In the genomic region with DNA sequence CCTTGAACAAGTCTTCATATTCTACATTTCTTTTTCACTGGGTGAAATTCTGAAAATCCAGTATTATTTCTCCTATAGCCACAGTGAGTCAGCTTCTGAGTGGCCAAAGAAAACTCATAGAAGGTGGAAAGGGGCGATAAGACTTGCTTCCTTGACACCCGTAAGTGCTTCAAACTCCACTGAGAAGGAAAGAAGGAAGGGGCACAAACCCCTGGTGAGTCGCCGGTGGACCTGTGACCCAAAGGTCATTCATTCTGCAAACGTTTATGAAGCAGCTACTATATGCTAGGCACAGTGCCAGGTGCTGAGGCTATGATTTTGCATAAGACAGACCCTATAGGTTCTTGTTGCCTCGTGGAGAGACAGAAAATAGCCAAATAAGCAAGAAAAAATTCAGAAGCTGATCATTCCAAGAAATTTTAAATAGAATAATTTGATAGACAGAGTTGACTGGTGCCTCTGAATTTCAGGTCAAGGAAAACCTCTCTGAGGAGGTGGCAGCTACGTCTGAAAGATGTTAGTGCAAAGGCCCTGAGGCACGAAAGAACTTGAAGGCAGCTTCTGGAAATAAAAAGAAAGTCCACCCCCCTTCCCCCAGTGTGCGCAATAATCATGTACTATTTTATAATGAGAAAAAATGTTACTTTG, we compare ENCODE assay signal across 1 cellular context.
TF ChIP-seq lines count a peak whose summit lies in the region.

No MANE protein-coding gene starts in this region.

TF ChIP-seq in K562, 482 proteins besides CTCF, POLR2A, EP300 and RAD21 (continued from another document and continues in another):
- TF ChIP-seq, protein P1, sequence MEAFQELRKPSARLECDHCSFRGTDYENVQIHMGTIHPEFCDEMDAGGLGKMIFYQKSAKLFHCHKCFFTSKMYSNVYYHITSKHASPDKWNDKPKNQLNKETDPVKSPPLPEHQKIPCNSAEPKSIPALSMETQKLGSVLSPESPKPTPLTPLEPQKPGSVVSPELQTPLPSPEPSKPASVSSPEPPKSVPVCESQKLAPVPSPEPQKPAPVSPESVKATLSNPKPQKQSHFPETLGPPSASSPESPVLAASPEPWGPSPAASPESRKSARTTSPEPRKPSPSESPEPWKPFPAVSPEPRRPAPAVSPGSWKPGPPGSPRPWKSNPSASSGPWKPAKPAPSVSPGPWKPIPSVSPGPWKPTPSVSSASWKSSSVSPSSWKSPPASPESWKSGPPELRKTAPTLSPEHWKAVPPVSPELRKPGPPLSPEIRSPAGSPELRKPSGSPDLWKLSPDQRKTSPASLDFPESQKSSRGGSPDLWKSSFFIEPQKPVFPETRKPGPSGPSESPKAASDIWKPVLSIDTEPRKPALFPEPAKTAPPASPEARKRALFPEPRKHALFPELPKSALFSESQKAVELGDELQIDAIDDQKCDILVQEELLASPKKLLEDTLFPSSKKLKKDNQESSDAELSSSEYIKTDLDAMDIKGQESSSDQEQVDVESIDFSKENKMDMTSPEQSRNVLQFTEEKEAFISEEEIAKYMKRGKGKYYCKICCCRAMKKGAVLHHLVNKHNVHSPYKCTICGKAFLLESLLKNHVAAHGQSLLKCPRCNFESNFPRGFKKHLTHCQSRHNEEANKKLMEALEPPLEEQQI (IDR thresholded peaks at IDR 0.05): peak; percentile 80
- TF ChIP-seq, protein P2, sequence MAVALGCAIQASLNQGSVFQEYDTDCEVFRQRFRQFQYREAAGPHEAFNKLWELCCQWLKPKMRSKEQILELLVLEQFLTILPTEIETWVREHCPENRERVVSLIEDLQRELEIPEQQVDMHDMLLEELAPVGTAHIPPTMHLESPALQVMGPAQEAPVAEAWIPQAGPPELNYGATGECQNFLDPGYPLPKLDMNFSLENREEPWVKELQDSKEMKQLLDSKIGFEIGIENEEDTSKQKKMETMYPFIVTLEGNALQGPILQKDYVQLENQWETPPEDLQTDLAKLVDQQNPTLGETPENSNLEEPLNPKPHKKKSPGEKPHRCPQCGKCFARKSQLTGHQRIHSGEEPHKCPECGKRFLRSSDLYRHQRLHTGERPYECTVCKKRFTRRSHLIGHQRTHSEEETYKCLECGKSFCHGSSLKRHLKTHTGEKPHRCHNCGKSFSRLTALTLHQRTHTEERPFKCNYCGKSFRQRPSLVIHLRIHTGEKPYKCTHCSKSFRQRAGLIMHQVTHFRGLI (CRISPR knock-in tag; IDR thresholded peaks at IDR 0.05): no peak
- TF ChIP-seq HMGN3 (IDR thresholded peaks at IDR 0.05; ENCODE audit: borderline replicate concordance, extremely low read depth, insufficient read length, low read depth, low read length): no peak
- no peak for TF ChIP-seq ZSCAN29 (IDR thresholded peaks at IDR 0.05)
- TF ChIP-seq TRIM28 (IDR thresholded peaks at IDR 0.05): no peak
- TF ChIP-seq ZNF436 (CRISPR knock-in tag; IDR thresholded peaks at IDR 0.05): no peak
- no peak for TF ChIP-seq RFX7 (CRISPR knock-in tag; IDR thresholded peaks at IDR 0.05)
- no peak for TF ChIP-seq EGR1 (conservative IDR thresholded peaks at IDR 0.05)
- peak; percentile 95 for TF ChIP-seq BCOR (IDR thresholded peaks at IDR 0.05)
- no peak for TF ChIP-seq BRF1 (IDR thresholded peaks at IDR 0.05; ENCODE audit: borderline replicate concordance, extremely low read depth, insufficient read length)
- TF ChIP-seq MEIS2 (IDR thresholded peaks at IDR 0.05; ENCODE audit: partially characterized antibody): peak; percentile 21
- no peak for TF ChIP-seq KDM2B (CRISPR knock-in tag; IDR thresholded peaks at IDR 0.05)
- TF ChIP-seq, protein P3, sequence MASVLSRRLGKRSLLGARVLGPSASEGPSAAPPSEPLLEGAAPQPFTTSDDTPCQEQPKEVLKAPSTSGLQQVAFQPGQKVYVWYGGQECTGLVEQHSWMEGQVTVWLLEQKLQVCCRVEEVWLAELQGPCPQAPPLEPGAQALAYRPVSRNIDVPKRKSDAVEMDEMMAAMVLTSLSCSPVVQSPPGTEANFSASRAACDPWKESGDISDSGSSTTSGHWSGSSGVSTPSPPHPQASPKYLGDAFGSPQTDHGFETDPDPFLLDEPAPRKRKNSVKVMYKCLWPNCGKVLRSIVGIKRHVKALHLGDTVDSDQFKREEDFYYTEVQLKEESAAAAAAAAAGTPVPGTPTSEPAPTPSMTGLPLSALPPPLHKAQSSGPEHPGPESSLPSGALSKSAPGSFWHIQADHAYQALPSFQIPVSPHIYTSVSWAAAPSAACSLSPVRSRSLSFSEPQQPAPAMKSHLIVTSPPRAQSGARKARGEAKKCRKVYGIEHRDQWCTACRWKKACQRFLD (CRISPR knock-in tag; IDR thresholded peaks at IDR 0.05): no peak
- no peak for TF ChIP-seq SP2 (IDR thresholded peaks at IDR 0.05; ENCODE audit: extremely low read depth, low read depth, low read length, poor library complexity, severe bottlenecking)
- TF ChIP-seq, protein P4, sequence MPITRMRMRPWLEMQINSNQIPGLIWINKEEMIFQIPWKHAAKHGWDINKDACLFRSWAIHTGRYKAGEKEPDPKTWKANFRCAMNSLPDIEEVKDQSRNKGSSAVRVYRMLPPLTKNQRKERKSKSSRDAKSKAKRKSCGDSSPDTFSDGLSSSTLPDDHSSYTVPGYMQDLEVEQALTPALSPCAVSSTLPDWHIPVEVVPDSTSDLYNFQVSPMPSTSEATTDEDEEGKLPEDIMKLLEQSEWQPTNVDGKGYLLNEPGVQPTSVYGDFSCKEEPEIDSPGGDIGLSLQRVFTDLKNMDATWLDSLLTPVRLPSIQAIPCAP (CRISPR knock-in tag; IDR thresholded peaks at IDR 0.05; ENCODE audit: borderline replicate concordance): no peak
- TF ChIP-seq, protein P5, sequence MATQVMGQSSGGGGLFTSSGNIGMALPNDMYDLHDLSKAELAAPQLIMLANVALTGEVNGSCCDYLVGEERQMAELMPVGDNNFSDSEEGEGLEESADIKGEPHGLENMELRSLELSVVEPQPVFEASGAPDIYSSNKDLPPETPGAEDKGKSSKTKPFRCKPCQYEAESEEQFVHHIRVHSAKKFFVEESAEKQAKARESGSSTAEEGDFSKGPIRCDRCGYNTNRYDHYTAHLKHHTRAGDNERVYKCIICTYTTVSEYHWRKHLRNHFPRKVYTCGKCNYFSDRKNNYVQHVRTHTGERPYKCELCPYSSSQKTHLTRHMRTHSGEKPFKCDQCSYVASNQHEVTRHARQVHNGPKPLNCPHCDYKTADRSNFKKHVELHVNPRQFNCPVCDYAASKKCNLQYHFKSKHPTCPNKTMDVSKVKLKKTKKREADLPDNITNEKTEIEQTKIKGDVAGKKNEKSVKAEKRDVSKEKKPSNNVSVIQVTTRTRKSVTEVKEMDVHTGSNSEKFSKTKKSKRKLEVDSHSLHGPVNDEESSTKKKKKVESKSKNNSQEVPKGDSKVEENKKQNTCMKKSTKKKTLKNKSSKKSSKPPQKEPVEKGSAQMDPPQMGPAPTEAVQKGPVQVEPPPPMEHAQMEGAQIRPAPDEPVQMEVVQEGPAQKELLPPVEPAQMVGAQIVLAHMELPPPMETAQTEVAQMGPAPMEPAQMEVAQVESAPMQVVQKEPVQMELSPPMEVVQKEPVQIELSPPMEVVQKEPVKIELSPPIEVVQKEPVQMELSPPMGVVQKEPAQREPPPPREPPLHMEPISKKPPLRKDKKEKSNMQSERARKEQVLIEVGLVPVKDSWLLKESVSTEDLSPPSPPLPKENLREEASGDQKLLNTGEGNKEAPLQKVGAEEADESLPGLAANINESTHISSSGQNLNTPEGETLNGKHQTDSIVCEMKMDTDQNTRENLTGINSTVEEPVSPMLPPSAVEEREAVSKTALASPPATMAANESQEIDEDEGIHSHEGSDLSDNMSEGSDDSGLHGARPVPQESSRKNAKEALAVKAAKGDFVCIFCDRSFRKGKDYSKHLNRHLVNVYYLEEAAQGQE (CRISPR knock-in tag; IDR thresholded peaks at IDR 0.05; ENCODE audit: low read depth): no peak
- no peak for TF ChIP-seq PHF20 (IDR thresholded peaks at IDR 0.05; ENCODE audit: partially characterized antibody)
- TF ChIP-seq ZNF41 (CRISPR knock-in tag; conservative IDR thresholded peaks at IDR 0.05): no peak
- TF ChIP-seq, protein P6, sequence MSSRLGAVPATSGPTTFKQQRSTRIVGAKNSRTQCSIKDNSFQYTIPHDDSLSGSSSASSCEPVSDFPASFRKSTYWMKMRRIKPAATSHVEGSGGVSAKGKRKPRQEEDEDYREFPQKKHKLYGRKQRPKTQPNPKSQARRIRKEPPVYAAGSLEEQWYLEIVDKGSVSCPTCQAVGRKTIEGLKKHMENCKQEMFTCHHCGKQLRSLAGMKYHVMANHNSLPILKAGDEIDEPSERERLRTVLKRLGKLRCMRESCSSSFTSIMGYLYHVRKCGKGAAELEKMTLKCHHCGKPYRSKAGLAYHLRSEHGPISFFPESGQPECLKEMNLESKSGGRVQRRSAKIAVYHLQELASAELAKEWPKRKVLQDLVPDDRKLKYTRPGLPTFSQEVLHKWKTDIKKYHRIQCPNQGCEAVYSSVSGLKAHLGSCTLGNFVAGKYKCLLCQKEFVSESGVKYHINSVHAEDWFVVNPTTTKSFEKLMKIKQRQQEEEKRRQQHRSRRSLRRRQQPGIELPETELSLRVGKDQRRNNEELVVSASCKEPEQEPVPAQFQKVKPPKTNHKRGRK (tag; IDR thresholded peaks at IDR 0.05): no peak
- no peak for TF ChIP-seq POLR2B (IDR thresholded peaks at IDR 0.05; ENCODE audit: low read depth, partially characterized antibody)
- TF ChIP-seq LARP7 (IDR thresholded peaks at IDR 0.05): no peak
- no peak for TF ChIP-seq SRSF3 (IDR thresholded peaks at IDR 0.05; ENCODE audit: insufficient read depth, low read length)
- TF ChIP-seq, protein P7, sequence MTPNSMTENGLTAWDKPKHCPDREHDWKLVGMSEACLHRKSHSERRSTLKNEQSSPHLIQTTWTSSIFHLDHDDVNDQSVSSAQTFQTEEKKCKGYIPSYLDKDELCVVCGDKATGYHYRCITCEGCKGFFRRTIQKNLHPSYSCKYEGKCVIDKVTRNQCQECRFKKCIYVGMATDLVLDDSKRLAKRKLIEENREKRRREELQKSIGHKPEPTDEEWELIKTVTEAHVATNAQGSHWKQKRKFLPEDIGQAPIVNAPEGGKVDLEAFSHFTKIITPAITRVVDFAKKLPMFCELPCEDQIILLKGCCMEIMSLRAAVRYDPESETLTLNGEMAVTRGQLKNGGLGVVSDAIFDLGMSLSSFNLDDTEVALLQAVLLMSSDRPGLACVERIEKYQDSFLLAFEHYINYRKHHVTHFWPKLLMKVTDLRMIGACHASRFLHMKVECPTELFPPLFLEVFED (CRISPR knock-in tag; conservative IDR thresholded peaks at IDR 0.05): no peak
- TF ChIP-seq SRSF1 (IDR thresholded peaks at IDR 0.05; ENCODE audit: low read depth, low read length): no peak
- TF ChIP-seq CBX8 (IDR thresholded peaks at IDR 0.05; ENCODE audit: borderline replicate concordance, extremely low read depth, low read depth, low read length, poor library complexity, severe bottlenecking): no peak
- TF ChIP-seq THRAP3 (IDR thresholded peaks at IDR 0.05; ENCODE audit: borderline replicate concordance): no peak
- no peak for TF ChIP-seq PHF8 (IDR thresholded peaks at IDR 0.05; ENCODE audit: borderline replicate concordance, low read length)
- TF ChIP-seq XRCC5 (IDR thresholded peaks at IDR 0.05; ENCODE audit: low read depth, low read length): no peak
- no peak for TF ChIP-seq RNF2 (IDR thresholded peaks at IDR 0.05)
- TF ChIP-seq NR3C1 (CRISPR knock-in tag; IDR thresholded peaks at IDR 0.05): no peak
- TF ChIP-seq ARNT (IDR thresholded peaks at IDR 0.05): peak in 1 of 2 experiments; percentile 44; a peak in 1 of 4 replicates
- no peak for TF ChIP-seq WHSC1 (IDR thresholded peaks at IDR 0.05; ENCODE audit: low read length)
- peak; percentile 88 for TF ChIP-seq TCF3 (CRISPR knock-in tag; IDR thresholded peaks at IDR 0.05)
- TF ChIP-seq SMC3 (conservative IDR thresholded peaks at IDR 0.05; ENCODE audit: insufficient read depth, low read depth, low read length): no peak
- no peak for TF ChIP-seq CHCHD3 (CRISPR knock-in tag; IDR thresholded peaks at IDR 0.05)
- peak; percentile 62 to 68; a peak in 3 of 4 replicates for TF ChIP-seq TRIM24 (IDR thresholded peaks at IDR 0.05)
- TF ChIP-seq ZNF57 (CRISPR knock-in tag; IDR thresholded peaks at IDR 0.05): no peak
- no peak for TF ChIP-seq ZNF583 (CRISPR knock-in tag; IDR thresholded peaks at IDR 0.05)
- no peak for TF ChIP-seq GATAD2A (IDR thresholded peaks at IDR 0.05)
- no peak for TF ChIP-seq TBL1XR1 (IDR thresholded peaks at IDR 0.05; ENCODE audit: low read length in 2 of 2)
- TF ChIP-seq CCAR2 (IDR thresholded peaks at IDR 0.05; ENCODE audit: low read depth, low read length): no peak
- no peak for TF ChIP-seq RBM14 (IDR thresholded peaks at IDR 0.05; ENCODE audit: borderline replicate concordance, insufficient read depth, low read depth, low read length)
- TF ChIP-seq KLF1 (tag; IDR thresholded peaks at IDR 0.05): no peak
- peak; percentile 32 for TF ChIP-seq CHD4 (IDR thresholded peaks at IDR 0.05; ENCODE audit: insufficient read depth, insufficient replicate concordance, low read depth, low read length, poor library complexity, severe bottlenecking)
- TF ChIP-seq RB1 (IDR thresholded peaks at IDR 0.05; ENCODE audit: low read depth): 0 out of 2 replicates have a peak, but pooled peaks have one; percentile 8
- TF ChIP-seq RBM22 (IDR thresholded peaks at IDR 0.05; ENCODE audit: low read depth, low read length, poor library complexity, severe bottlenecking): no peak
- TF ChIP-seq ZFP1 (CRISPR knock-in tag; IDR thresholded peaks at IDR 0.05): no peak
- TF ChIP-seq, protein P8, sequence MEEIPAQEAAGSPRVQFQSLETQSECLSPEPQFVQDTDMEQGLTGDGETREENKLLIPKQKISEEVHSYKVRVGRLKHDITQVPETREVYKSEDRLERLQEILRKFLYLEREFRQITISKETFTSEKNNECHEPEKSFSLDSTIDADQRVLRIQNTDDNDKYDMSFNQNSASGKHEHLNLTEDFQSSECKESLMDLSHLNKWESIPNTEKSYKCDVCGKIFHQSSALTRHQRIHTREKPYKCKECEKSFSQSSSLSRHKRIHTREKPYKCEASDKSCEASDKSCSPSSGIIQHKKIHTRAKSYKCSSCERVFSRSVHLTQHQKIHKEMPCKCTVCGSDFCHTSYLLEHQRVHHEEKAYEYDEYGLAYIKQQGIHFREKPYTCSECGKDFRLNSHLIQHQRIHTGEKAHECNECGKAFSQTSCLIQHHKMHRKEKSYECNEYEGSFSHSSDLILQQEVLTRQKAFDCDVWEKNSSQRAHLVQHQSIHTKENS (CRISPR knock-in tag; IDR thresholded peaks at IDR 0.05): no peak
- TF ChIP-seq, protein P9, sequence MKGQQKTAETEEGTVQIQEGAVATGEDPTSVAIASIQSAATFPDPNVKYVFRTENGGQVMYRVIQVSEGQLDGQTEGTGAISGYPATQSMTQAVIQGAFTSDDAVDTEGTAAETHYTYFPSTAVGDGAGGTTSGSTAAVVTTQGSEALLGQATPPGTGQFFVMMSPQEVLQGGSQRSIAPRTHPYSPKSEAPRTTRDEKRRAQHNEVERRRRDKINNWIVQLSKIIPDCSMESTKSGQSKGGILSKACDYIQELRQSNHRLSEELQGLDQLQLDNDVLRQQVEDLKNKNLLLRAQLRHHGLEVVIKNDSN (CRISPR knock-in tag; IDR thresholded peaks at IDR 0.05): no peak
- TF ChIP-seq SMARCE1 (IDR thresholded peaks at IDR 0.05): peak; percentile 85
